19 cellular contexts compared by ENCODE assay signal in genomic region chr14:53501361-53502320, GRCh38.
A peak's percentile ranks its signal among the peaks of the same experiment; 100 is the strongest.
DNase-seq lines count a peak whose midpoint lies in the region; ATAC-seq, FAIRE-seq and TF ChIP-seq lines count a peak whose summit lies in the region.
"Had no signal": no experiment of that assay in that cellular context is flagged by ENCODE, and none has a peak within 500 bp of the region (broad histone marks: within the 10 kb centered on the region; RNA-seq: fewer than 3 reads in every experiment).

No MANE protein-coding gene starts in this region.

- H3K4me1 ChIP-seq in gastroesophageal sphincter = peaks cover 0 to 21% (median 11%) of the 10 kb centered on the region in 3 donors

- no peak for TF ChIP-seq EP300 in gastroesophageal sphincter (IDR thresholded peaks at IDR 0.05)

- H3K9me3 ChIP-seq in gastroesophageal sphincter = no peaks in the 10 kb centered on the region

- no peak for TF ChIP-seq CTCF in gastroesophageal sphincter (IDR thresholded peaks at IDR 0.05)

- no peaks in the 10 kb centered on the region for H3K27me3 ChIP-seq in gastroesophageal sphincter

- no peak for TF ChIP-seq POLR2A in gastroesophageal sphincter (IDR thresholded peaks at IDR 0.05)

- FAIRE-seq in HTR-8/SVneo (lab: Jason Lieb, UNC) (peak; percentile 36), urothelium cell line (lab: Jason Lieb, UNC) (peak; percentile 67)
- FAIRE-seq: small intestine had no signal

- DNase-seq in HTR-8/SVneo (ENCODE audit: insufficient read length, low spot score) (peak; percentile 37), astrocyte of the hippocampus (ENCODE audit: low read depth, low spot score) (peak; percentile 31), urothelium cell line (ENCODE audit: low spot score) (no peak), hepatic stellate cell (ENCODE audit: low spot score) (no peak), NCI-H748 treated with DMSO at 0.1 percent for 48 hours (lab: John Stamatoyannopoulos, UW) (no peak)
- DNase-seq: anterior cingulate cortex; CD4-positive, CD25-positive, alpha-beta regulatory T cell; DMS53; erythroblast; KG1; left colon; NCI-H1436; NCI-H446; Right ventricle myocardium superior; small intestine had no signal

- H3K4me3 ChIP-seq in gastroesophageal sphincter = no peak overlapping the region

- peak; percentile 60 for ATAC-seq in gastroesophageal sphincter
- ATAC-seq in HG03175 (IDR thresholded peaks at IDR 0.05; ENCODE audit: unreplicated experiment) = no peak
- ATAC-seq: left colon, WTC11 had no signal

- 12 to 16% methylated on average over 4 of the region's 4 CpGs for WGBS in gastroesophageal sphincter (ENCODE audit: low coverage in 1 of 2), 2 donors

- no peaks in the 10 kb centered on the region for H3K36me3 ChIP-seq in gastroesophageal sphincter

- peak overlapping the region in 2 of 4 donors; percentile 5 to 51 for H3K27ac ChIP-seq in gastroesophageal sphincter
- H3K27ac ChIP-seq: HL-60 had no signal

Comparison
In these comparisons a context has a peak if more than half of its experiments do, and no peak if none do; other contexts are left out.
1. DNase-seq: peak in HTR-8/SVneo (single experiment) and astrocyte of the hippocampus (single experiment); none in urothelium cell line (single experiment), hepatic stellate cell (single experiment) and NCI-H748 treated with DMSO at 0.1 percent for 48 hours (single experiment).